26 cellular contexts compared by ENCODE assay signal in the genomic region with DNA sequence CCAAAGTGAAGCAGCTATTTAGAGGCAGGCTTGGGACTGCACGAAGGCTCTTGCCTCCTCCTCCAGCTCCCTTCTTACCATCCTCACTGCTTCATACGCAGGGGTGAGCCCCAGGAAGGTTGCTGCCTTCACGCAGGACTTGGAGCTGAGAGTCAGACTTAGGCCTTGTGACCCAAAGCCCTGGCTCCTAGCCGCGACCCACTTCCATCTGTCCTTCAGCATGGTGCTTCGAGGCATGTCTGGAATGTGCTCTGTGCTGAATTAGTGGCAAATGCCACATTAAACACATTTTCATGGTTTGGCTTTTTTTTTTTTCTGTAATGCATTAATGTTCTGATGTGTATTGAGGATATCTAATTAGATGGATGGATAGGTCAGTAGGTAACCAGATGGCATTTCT. TPM values are rescaled to one million over a fixed set of nuclear protein-coding genes. Genes with fewer than 3 reads are reported as not detected.
A peak's percentile ranks its signal among the peaks of the same experiment; 100 is the strongest.
DNase-seq lines count a peak whose midpoint lies in the region; ATAC-seq, FAIRE-seq and TF ChIP-seq lines count a peak whose summit lies in the region.
"Had no signal": no experiment of that assay in that cellular context is flagged by ENCODE, and none has a peak within 500 bp of the region (broad histone marks: within the 10 kb centered on the region; RNA-seq: fewer than 3 reads in every experiment).

No MANE protein-coding gene starts in this region.

- H3K9me3 ChIP-seq in mammary epithelial cell (replicated peaks; ENCODE audit: insufficient read depth, low read length) (no peaks in the 10 kb centered on the region), breast epithelium (no peaks in the 10 kb centered on the region), astrocyte (ENCODE audit: insufficient read depth, low read depth, low read length) (no peaks in the 10 kb centered on the region), upper lobe of right lung (no peaks in the 10 kb centered on the region)
- H3K9me3 ChIP-seq: BLaER1, ovary had no signal

- H2BK120ac ChIP-seq in mesendoderm (ENCODE audit: low read depth, low read length): no peak overlapping the region

- H4K20me1 ChIP-seq in mammary epithelial cell (ENCODE audit: insufficient read depth, low read length) (no peaks in the 10 kb centered on the region), astrocyte (ENCODE audit: insufficient read depth, low read length) (peaks cover 6% of the 10 kb centered on the region)
- H4K20me1 ChIP-seq: BLaER1 had no signal

- H3K4me2 ChIP-seq in mammary epithelial cell (ENCODE audit: insufficient read depth, low read depth, low read length) (no peak overlapping the region), astrocyte (ENCODE audit: low read length) (no peak overlapping the region), mesendoderm (ENCODE audit: low read length) (no peak overlapping the region)
- H3K4me2 ChIP-seq: BLaER1 had no signal

- intact Hi-C loops in mammary epithelial cell (cut with micrococcal nuclease) (loop anchor here (1.0 to 2.0 kb wide), 2 partner anchors 37 to 243 kb away; a partner anchor contains a TSS), breast epithelium (cut with DNase I; ENCODE audit: low total_unique reads) (no loop called here), upper lobe of right lung (cut with DNase I) (no loop called here)

- no peak overlapping the region for H4K8ac ChIP-seq in mesendoderm (ENCODE audit: low read depth, low read length)

- H3K4me3 Mint-ChIP-seq in astrocyte (ENCODE audit: unreplicated experiment): no peak overlapping the region
- H3K4me3 Mint-ChIP-seq in glutamatergic neuron (ENCODE audit: unreplicated experiment): no peak overlapping the region
- no peak overlapping the region for H3K4me3 Mint-ChIP-seq in T-helper 2 cell treated with Interferon-gamma antibody and Interleukin-4, amounts not matched to agents 5 μg/mL and 100 μg/mL, for 36 hours
- H3K4me3 Mint-ChIP-seq: dendritic cell treated with granulocyte-macrophage colony-stimulating factor and Interleukin-4, amounts not matched to agents 40 ng/mL and 50 ng/mL, for 4 days; natural killer cell treated with Interleukin-12 subunit alpha and Interleukin-12 subunit beta and Interleukin-15 and Interleukin-18, amount 100 ng/mL, for 72 hours; stimulated activated naive CD8-positive, alpha-beta T cell treated with anti-CD3 and anti-CD28 coated beads, Interleukin-15, amount 100 ng/mL, for 72 hours; type B pancreatic cell had no signal

- H3K27me3 ChIP-seq in mammary epithelial cell (ENCODE audit: insufficient read depth, low read length): no peaks in the 10 kb centered on the region
- no peaks in the 10 kb centered on the region for H3K27me3 ChIP-seq in breast epithelium
- no peaks in the 10 kb centered on the region for H3K27me3 ChIP-seq in astrocyte (ENCODE audit: insufficient read depth, low read length)
- H3K27me3 ChIP-seq in mesendoderm (ENCODE audit: insufficient read depth, low read length, poor library complexity): no peaks in the 10 kb centered on the region
- no peaks in the 10 kb centered on the region for H3K27me3 ChIP-seq in upper lobe of right lung
- H3K27me3 ChIP-seq: BLaER1, ovary had no signal

- H3K4ac ChIP-seq in mesendoderm (ENCODE audit: low read depth, low read length): no peak overlapping the region

- H3K4me3 ChIP-seq in mammary epithelial cell (replicated peaks in 1 of 3; ENCODE audit: insufficient read depth in 1 of 3, low read depth in 2 of 3, low read length in 3 of 3) (no peak overlapping the region), breast epithelium (no peak overlapping the region), astrocyte (ENCODE audit: insufficient read depth, low read depth, low read length) (no peak overlapping the region), mesendoderm (ENCODE audit: low read length) (no peak overlapping the region), upper lobe of right lung (no peak overlapping the region)
- H3K4me3 ChIP-seq: BLaER1, ovary, skin epidermis had no signal

- H3K79me2 ChIP-seq in mammary epithelial cell (ENCODE audit: insufficient read depth, low read length) (peaks cover 23% of the 10 kb centered on the region), astrocyte (ENCODE audit: insufficient read depth, low read length) (no peaks in the 10 kb centered on the region), mesendoderm (ENCODE audit: control insufficient read depth, insufficient read depth, low read length) (no peaks in the 10 kb centered on the region)

- CTCF ChIA-PET in mammary epithelial cell (lab: Charles Lee; ENCODE audit: low non-redundant PET): no interaction called here

- H2AK5ac ChIP-seq in mesendoderm (ENCODE audit: low read length): no peak overlapping the region

- H3K4me1 ChIP-seq in mammary epithelial cell (ENCODE audit: insufficient read depth, low read length): peaks cover 30% of the 10 kb centered on the region
- H3K4me1 ChIP-seq in breast epithelium: no peaks in the 10 kb centered on the region
- peaks cover 25% of the 10 kb centered on the region for H3K4me1 ChIP-seq in astrocyte (ENCODE audit: insufficient read depth, low read length)
- no peaks in the 10 kb centered on the region for H3K4me1 ChIP-seq in mesendoderm (ENCODE audit: control insufficient read depth, low read depth, low read length)
- peaks cover 12% of the 10 kb centered on the region for H3K4me1 ChIP-seq in upper lobe of right lung

- 93% methylated on average over 5 of the region's 6 CpGs for whole genome bisulfite sequencing in mammary epithelial cell (ENCODE audit: low coverage, missing lambda C conversion rate)
- no CpG with 5 or more reads among the region's 6 CpGs for WGBS in mesendoderm (ENCODE audit: extremely low coverage, insufficient coverage, low lambda C conversion rate)

- H3K36me3 Mint-ChIP-seq in astrocyte (ENCODE audit: low read depth, unreplicated experiment) (peaks cover 56% of the 10 kb centered on the region), glutamatergic neuron (ENCODE audit: unreplicated experiment) (no peaks in the 10 kb centered on the region)
- H3K36me3 Mint-ChIP-seq in T-helper 2 cell treated with Interferon-gamma antibody and Interleukin-4, amounts not matched to agents 5 μg/mL and 100 μg/mL, for 36 hours (ENCODE audit: low read depth): no peaks in the 10 kb centered on the region
- H3K36me3 Mint-ChIP-seq: natural killer cell treated with Interleukin-12 subunit alpha and Interleukin-12 subunit beta and Interleukin-15 and Interleukin-18, amount 100 ng/mL, for 72 hours had no signal

- H2BK15ac ChIP-seq in mesendoderm (replicated peaks; ENCODE audit: low read depth): no peak overlapping the region

- H2BK5ac ChIP-seq in mesendoderm (ENCODE audit: low read length): no peak overlapping the region

- FAIRE-seq in astrocyte (lab: Jason Lieb, UNC): no peak
- FAIRE-seq: endothelial cell of umbilical vein, G401.6 had no signal

- H3K56ac ChIP-seq in mesendoderm (ENCODE audit: low read length): no peak overlapping the region

- no peaks in the 10 kb centered on the region for H3K27me3 Mint-ChIP-seq in astrocyte (ENCODE audit: low read depth, unreplicated experiment)
- peaks cover 3% of the 10 kb centered on the region for H3K27me3 Mint-ChIP-seq in glutamatergic neuron (ENCODE audit: unreplicated experiment)
- no peaks in the 10 kb centered on the region for H3K27me3 Mint-ChIP-seq in T-helper 2 cell treated with Interferon-gamma antibody and Interleukin-4, amounts not matched to agents 5 μg/mL and 100 μg/mL, for 36 hours (ENCODE audit: low read depth)
- H3K27me3 Mint-ChIP-seq: dendritic cell treated with granulocyte-macrophage colony-stimulating factor and Interleukin-4, amounts not matched to agents 40 ng/mL and 50 ng/mL, for 4 days; natural killer cell treated with Interleukin-12 subunit alpha and Interleukin-12 subunit beta and Interleukin-15 and Interleukin-18, amount 100 ng/mL, for 72 hours; stimulated activated naive CD8-positive, alpha-beta T cell treated with anti-CD3 and anti-CD28 coated beads, Interleukin-15, amount 100 ng/mL, for 72 hours; type B pancreatic cell had no signal

- DNase-seq in mammary epithelial cell (no peak), breast epithelium (ENCODE audit: low spot score in 2 of 2) (no peak), astrocyte (ENCODE audit: low read depth) (peak; percentile 41), mesendoderm (peak; percentile 39), upper lobe of right lung (peak; percentile 49), glutamatergic neuron (no peak), G401 (ENCODE audit: low spot score) (no peak)
- DNase-seq in T-helper 2 cell treated with Interferon-gamma antibody and Interleukin-4, amounts not matched to agents 5 μg/mL and 100 μg/mL, for 36 hours (ENCODE audit: low spot score): no peak
- DNase-seq: activated CD4-positive, alpha-beta T cell treated with anti-CD3 and anti-CD28 coated beads, Interleukin-2, amount 50 U/mL, for 1 hour; hypothalamus; KG1; NCI-H1694 treated with DMSO at 0.1 percent for 48 hours; NCI-H82; ovary; stimulated activated CD4-positive, alpha-beta T cell treated with anti-CD3 and anti-CD28 coated beads, Interleukin-4, amount 100 ng/mL, for 1 hour; stimulated activated naive CD8-positive, alpha-beta T cell treated with anti-CD3 and anti-CD28 coated beads, Interleukin-15, amount 100 ng/mL, for 72 hours had no signal

- H3K27ac ChIP-seq in mammary epithelial cell (ENCODE audit: insufficient read depth, low read depth, low read length) (peak overlapping the region; percentile 12), breast epithelium (no peak overlapping the region), astrocyte (ENCODE audit: low read depth, low read length) (peak overlapping the region; percentile 4), mesendoderm (ENCODE audit: low read depth, low read length) (no peak overlapping the region), upper lobe of right lung (no peak overlapping the region)
- H3K27ac ChIP-seq: 22Rv1, BLaER1, ovary, VCaP had no signal

- TF ChIP-seq CTCF in mammary epithelial cell (conservative IDR thresholded peaks at IDR 0.05 in 1 of 2, IDR thresholded peaks at IDR 0.05 in 1 of 2; ENCODE audit: extremely low read depth in 1 of 2, insufficient read depth in 1 of 2, low read depth in 1 of 2, low read length in 2 of 2): no peak
- no peak for TF ChIP-seq CTCF in breast epithelium (IDR thresholded peaks at IDR 0.05)
- TF ChIP-seq CTCF in astrocyte (IDR thresholded peaks at IDR 0.05; ENCODE audit: insufficient read depth, low read depth, low read length): no peak
- no peak for TF ChIP-seq CTCF in upper lobe of right lung (IDR thresholded peaks at IDR 0.05)
- TF ChIP-seq CTCF in glutamatergic neuron (IDR thresholded peaks at IDR 0.05; ENCODE audit: partially characterized antibody, unreplicated experiment): no peak

- H3K4me1 Mint-ChIP-seq in astrocyte (ENCODE audit: low read depth, unreplicated experiment): peaks cover 43% of the 10 kb centered on the region
- H3K4me1 Mint-ChIP-seq in glutamatergic neuron (ENCODE audit: low read depth, unreplicated experiment): no peaks in the 10 kb centered on the region
- H3K4me1 Mint-ChIP-seq in T-helper 2 cell treated with Interferon-gamma antibody and Interleukin-4, amounts not matched to agents 5 μg/mL and 100 μg/mL, for 36 hours (ENCODE audit: low read depth): no peaks in the 10 kb centered on the region
- H3K4me1 Mint-ChIP-seq: stimulated activated naive CD8-positive, alpha-beta T cell treated with anti-CD3 and anti-CD28 coated beads, Interleukin-15, amount 100 ng/mL, for 72 hours had no signal

- no peak overlapping the region for H3K18ac ChIP-seq in mesendoderm (ENCODE audit: low read length)

- peaks cover 1% of the 10 kb centered on the region for H3K9me3 Mint-ChIP-seq in astrocyte (ENCODE audit: unreplicated experiment)
- H3K9me3 Mint-ChIP-seq in glutamatergic neuron (ENCODE audit: unreplicated experiment): no peaks in the 10 kb centered on the region
- no peaks in the 10 kb centered on the region for H3K9me3 Mint-ChIP-seq in T-helper 2 cell treated with Interferon-gamma antibody and Interleukin-4, amounts not matched to agents 5 μg/mL and 100 μg/mL, for 36 hours
- H3K9me3 Mint-ChIP-seq: activated T-helper 2 cell treated with anti-CD3 and anti-CD28 coated beads, Interferon-gamma antibody, Interleukin-2, Interleukin-4, amounts not matched to agents 10 μg/mL and 5 μg/mL and 100 μg/mL, durations not matched to agents 14 hours and 24 hours and 36 hours; natural killer cell treated with Interleukin-12 subunit alpha and Interleukin-12 subunit beta and Interleukin-15 and Interleukin-18, amount 100 ng/mL, for 72 hours; stimulated activated naive CD8-positive, alpha-beta T cell treated with anti-CD3 and anti-CD28 coated beads, Interleukin-15, amount 100 ng/mL, for 72 hours; type B pancreatic cell had no signal

- no peak overlapping the region for H3K23ac ChIP-seq in mesendoderm (ENCODE audit: low read length)

- H3K9ac ChIP-seq in mammary epithelial cell (ENCODE audit: insufficient read depth, low read length) (no peak overlapping the region), astrocyte (ENCODE audit: low read length) (no peak overlapping the region), mesendoderm (ENCODE audit: low read length) (no peak overlapping the region)
- H3K9ac ChIP-seq: BLaER1 had no signal

- H3K27ac Mint-ChIP-seq in astrocyte (ENCODE audit: unreplicated experiment): no peak overlapping the region
- H3K27ac Mint-ChIP-seq in glutamatergic neuron (ENCODE audit: unreplicated experiment): no peak overlapping the region
- H3K27ac Mint-ChIP-seq in T-helper 2 cell treated with Interferon-gamma antibody and Interleukin-4, amounts not matched to agents 5 μg/mL and 100 μg/mL, for 36 hours: no peak overlapping the region
- H3K27ac Mint-ChIP-seq: activated T-helper 2 cell treated with anti-CD3 and anti-CD28 coated beads, Interferon-gamma antibody, Interleukin-2, Interleukin-4, amounts not matched to agents 10 μg/mL and 5 μg/mL and 100 μg/mL, durations not matched to agents 14 hours and 24 hours and 36 hours; dendritic cell treated with granulocyte-macrophage colony-stimulating factor and Interleukin-4, amounts not matched to agents 40 ng/mL and 50 ng/mL, for 4 days; natural killer cell treated with Interleukin-12 subunit alpha and Interleukin-12 subunit beta and Interleukin-15 and Interleukin-18, amount 100 ng/mL, for 72 hours; stimulated activated naive CD8-positive, alpha-beta T cell treated with anti-CD3 and anti-CD28 coated beads, Interleukin-15, amount 100 ng/mL, for 72 hours; type B pancreatic cell had no signal

- no TSS peak for BruUV-seq in mammary epithelial cell (replicated peaks; lab: Mats Ljungman, UMichigan)

- peaks cover 51% of the 10 kb centered on the region for H3K36me3 ChIP-seq in mammary epithelial cell (ENCODE audit: insufficient read depth, low read length)
- H3K36me3 ChIP-seq in breast epithelium: no peaks in the 10 kb centered on the region
- H3K36me3 ChIP-seq in astrocyte (ENCODE audit: insufficient read depth, low read length): peaks cover 22% of the 10 kb centered on the region
- peaks cover under 1% of the 10 kb centered on the region for H3K36me3 ChIP-seq in mesendoderm (ENCODE audit: control insufficient read depth, insufficient read depth, low read length)
- H3K36me3 ChIP-seq in upper lobe of right lung: peaks cover 14% of the 10 kb centered on the region
- H3K36me3 ChIP-seq: ovary had no signal

- in situ Hi-C loops in mammary epithelial cell (cut with MboI; ENCODE audit: low sequenced_read_pairs in 2 of 2) (no loop called here), G401 (cut with HindIII; ENCODE audit: low sequenced_read_pairs) (no loop called here)

- no peak for ATAC-seq in upper lobe of right lung
- ATAC-seq: natural killer cell treated with Interleukin-12 subunit alpha and Interleukin-12 subunit beta and Interleukin-15 and Interleukin-18, amount 100 ng/mL, for 72 hours had no signal

- H2AFZ ChIP-seq in mammary epithelial cell (ENCODE audit: low read depth, low read length): no peak overlapping the region
- H2AFZ ChIP-seq in astrocyte (ENCODE audit: low read depth, low read length): no peak overlapping the region

- no peak for TF ChIP-seq POLR2A in breast epithelium (IDR thresholded peaks at IDR 0.05)

- dilution Hi-C loops in mammary epithelial cell (cut with HindIII; ENCODE audit: low sequenced_read_pairs): no loop called here

- H3K79me1 ChIP-seq in mesendoderm (ENCODE audit: low read length): no peaks in the 10 kb centered on the region

- H4K5ac ChIP-seq in mesendoderm (ENCODE audit: low read length): no peak overlapping the region

RNA-seq across cellular contexts. Expression of a gene that starts 37.5 kb away (rescaled TPM):
- total RNA-seq in mammary epithelial cell: 100 to 1,000 TPM in 1 of 2 donors, 10 to 100 TPM in 1; 20.3 to 155 TPM
- 58.1 TPM for polyA plus RNA-seq in mammary epithelial cell
- 37.6 TPM for polyA minus RNA-seq in mammary epithelial cell
- 100 to 1,000 TPM in 1 of 3 donors, 10 to 100 TPM in 2; 35.7 to 271 (median 63.3) TPM for total RNA-seq in breast epithelium
- 121 and 126 TPM in 2 replicates for total RNA-seq in astrocyte
- polyA plus RNA-seq in mesendoderm (2013, experiment 1 of 2): 52.6 TPM
- polyA plus RNA-seq in mesendoderm (2013, experiment 2 of 2): 52.3 TPM
- 78.2 TPM for total RNA-seq in upper lobe of right lung
- total RNA-seq in glutamatergic neuron (ENCODE audit: unreplicated experiment): 62.7 TPM
- total RNA-seq in G401 (2014; rRNA removed; shearing (Covaris generic)): 45.7 and 72.9 TPM in 2 replicates

RNA-seq across cellular contexts. Expression of a gene that starts 37.6 kb away (rescaled TPM):
- total RNA-seq in mammary epithelial cell (10 to 100 TPM; 38.8 to 40.7 TPM), breast epithelium (10 to 100 TPM; 18.1 to 26.2 (median 23.1) TPM), astrocyte (36.2 and 40.3 TPM in 2 replicates), upper lobe of right lung (23.2 TPM), glutamatergic neuron (ENCODE audit: unreplicated experiment) (33.3 TPM)
- polyA plus RNA-seq in mammary epithelial cell: 31.9 TPM
- 51.6 TPM for polyA minus RNA-seq in mammary epithelial cell
- polyA plus RNA-seq in mesendoderm (2013, experiment 1 of 2): 63.6 TPM
- 63.9 TPM for polyA plus RNA-seq in mesendoderm (2013, experiment 2 of 2)
- total RNA-seq in G401 (2014; rRNA removed; shearing (Covaris generic)): 42.7 and 47.8 TPM in 2 replicates

Comparison
In these comparisons a context has a peak if more than half of its experiments do, and no peak if none do; other contexts are left out.
1. H3K27ac ChIP-seq: peak in mammary epithelial cell (single experiment) and astrocyte (single experiment); none in breast epithelium (0 of 2), mesendoderm (single experiment) and upper lobe of right lung (single experiment).
2. DNase-seq: peak in astrocyte (single experiment), mesendoderm (single experiment) and upper lobe of right lung (single experiment); none in mammary epithelial cell (single experiment), breast epithelium (0 of 2), glutamatergic neuron (single experiment), G401 (single experiment) and T-helper 2 cell treated with Interferon-gamma antibody and Interleukin-4, amounts not matched to agents 5 μg/mL and 100 μg/mL, for 36 hours (single experiment).